ENCODE assay signal across 8 cellular contexts in genomic region chr6:30490031-30490876, GRCh38. TPM values are rescaled to one million over a fixed set of nuclear protein-coding genes. Genes with fewer than 3 reads are reported as not detected.
DNase-seq lines count a peak whose midpoint lies in the region; ATAC-seq and TF ChIP-seq lines count a peak whose summit lies in the region.

No MANE protein-coding gene starts in this region.

- peaks cover 65% of the 10 kb centered on the region for H3K36me3 Mint-ChIP-seq in stimulated activated effector memory CD8-positive, alpha-beta T cell treated with anti-CD3 and anti-CD28 coated beads, Interleukin-12 subunit alpha, Interleukin-12 subunit beta, amount 100 ng/mL, for 72 hours

- peaks cover 63% of the 10 kb centered on the region for H3K4me1 Mint-ChIP-seq in stimulated activated effector memory CD8-positive, alpha-beta T cell treated with anti-CD3 and anti-CD28 coated beads, Interleukin-12 subunit alpha, Interleukin-12 subunit beta, amount 100 ng/mL, for 72 hours

- peak overlapping the region; percentile 98 for H3K27ac Mint-ChIP-seq in stimulated activated effector memory CD8-positive, alpha-beta T cell treated with anti-CD3 and anti-CD28 coated beads, Interleukin-12 subunit alpha, Interleukin-12 subunit beta, amount 100 ng/mL, for 72 hours

- peak overlapping the region; percentile 96 for H3K4me3 ChIP-seq in HFF-Myc (replicated peaks; ENCODE audit: low read depth, low read length)
- H3K4me3 ChIP-seq in epithelial cell of proximal tubule (ENCODE audit: low read depth, low read length) = peak overlapping the region; percentile 98

- peak; percentile 68 for ATAC-seq in stimulated activated effector memory CD8-positive, alpha-beta T cell treated with anti-CD3 and anti-CD28 coated beads, Interleukin-12 subunit alpha, Interleukin-12 subunit beta, amount 100 ng/mL, for 72 hours

- H3K9me3 Mint-ChIP-seq in stimulated activated effector memory CD8-positive, alpha-beta T cell treated with anti-CD3 and anti-CD28 coated beads, Interleukin-12 subunit alpha, Interleukin-12 subunit beta, amount 100 ng/mL, for 72 hours = no peaks in the 10 kb centered on the region

- H3K4me3 Mint-ChIP-seq in stimulated activated effector memory CD8-positive, alpha-beta T cell treated with anti-CD3 and anti-CD28 coated beads, Interleukin-12 subunit alpha, Interleukin-12 subunit beta, amount 100 ng/mL, for 72 hours = peak overlapping the region; percentile 96

- DNase-seq in COLO668 (lab: John Stamatoyannopoulos, UW; ENCODE audit: unreplicated experiment) = peak; percentile 27
- DNase-seq in HFF-Myc (ENCODE audit: extremely low read depth, low read depth) = no peak
- peak; percentile 36 for DNase-seq in NOMO-1 treated with DMSO at 0.1 percent for 48 hours (lab: John Stamatoyannopoulos, UW; ENCODE audit: unreplicated experiment)
- DNase-seq in activated T-cell treated with anti-CD3 and anti-CD28 coated beads for 4 hours = peak; percentile 82
- DNase-seq in epithelial cell of proximal tubule (ENCODE audit: low read depth) = no peak
- peak; percentile 61 for DNase-seq in myocyte (ENCODE audit: low read depth)
- DNase-seq in stimulated activated effector memory CD8-positive, alpha-beta T cell treated with anti-CD3 and anti-CD28 coated beads, Interleukin-12 subunit alpha, Interleukin-12 subunit beta, amount 100 ng/mL, for 72 hours (ENCODE audit: low spot score in 2 of 2) = peak; percentile 64 to 85
- no peak for DNase-seq in NCI-H2081 (lab: John Stamatoyannopoulos, UW)

- no peak for TF ChIP-seq CTCF in HFF-Myc (IDR thresholded peaks at IDR 0.05; ENCODE audit: low read depth, low read length, missing control alignments)
- no peak for TF ChIP-seq CTCF in epithelial cell of proximal tubule (conservative IDR thresholded peaks at IDR 0.05; ENCODE audit: low read depth, low read length)

RNA-seq across cellular contexts. Expression of gene HLA-E, which starts 0.9 kb away (rescaled TPM):
- total RNA-seq in epithelial cell of proximal tubule (56.9 and 93.3 TPM in 2 replicates), myocyte (87.4 and 91.7 TPM in 2 replicates)
- polyA plus RNA-seq in myocyte (2012) = 112 TPM

Comparison
In these comparisons a context has a peak if more than half of its experiments do, and no peak if none do; other contexts are left out.
1. DNase-seq: peak in COLO668 (single experiment), NOMO-1 treated with DMSO at 0.1 percent for 48 hours (single experiment), activated T-cell treated with anti-CD3 and anti-CD28 coated beads for 4 hours (single experiment), myocyte (single experiment) and stimulated activated effector memory CD8-positive, alpha-beta T cell treated with anti-CD3 and anti-CD28 coated beads, Interleukin-12 subunit alpha, Interleukin-12 subunit beta, amount 100 ng/mL, for 72 hours (2 of 2); none in HFF-Myc (single experiment), epithelial cell of proximal tubule (single experiment) and NCI-H2081 (0 of 2).